ENCODE assay signal across 2 cellular contexts in genomic region chr18:56873441-56874140, GRCh38.
TF ChIP-seq lines count a peak whose summit lies in the region.

No MANE protein-coding gene starts in this region.

TF ChIP-seq in GM23338, 12 proteins besides CTCF, POLR2A, EP300 and RAD21 (continued from another document):
- TF ChIP-seq ETS1 (IDR thresholded peaks at IDR 0.05) = peak; percentile 82

TF ChIP-seq in H1, 55 proteins besides CTCF, POLR2A, EP300 and RAD21 (continued from another document):
- TF ChIP-seq ATF2 (IDR thresholded peaks at IDR 0.05; ENCODE audit: low read length) (peak; percentile 49; the same call in 1 of the 2 replicates), TEAD4 (IDR thresholded peaks at IDR 0.05; ENCODE audit: low read depth, low read length) (no peak), SP2 (IDR thresholded peaks at IDR 0.05; ENCODE audit: low read length) (no peak), SP1 (IDR thresholded peaks at IDR 0.05; ENCODE audit: low read depth, low read length) (peak; percentile 92), POU5F1 (IDR thresholded peaks at IDR 0.05; ENCODE audit: low read depth, low read length) (peak; percentile 92), TAF1 (IDR thresholded peaks at IDR 0.05; ENCODE audit: low read depth, low read length) (peak; percentile 43; the same call in 1 of the 2 replicates), EGR1 (IDR thresholded peaks at IDR 0.05; ENCODE audit: borderline replicate concordance, low read depth, low read length) (peak; percentile 19; the same call in 1 of the 2 replicates), BCL11A (IDR thresholded peaks at IDR 0.05; ENCODE audit: low read depth in 2 of 2, low read length in 2 of 2) (peak in 1 of 2 experiments; percentile 64), SIN3A (conservative IDR thresholded peaks at IDR 0.05 in 1 of 2, IDR thresholded peaks at IDR 0.05 in 1 of 2; ENCODE audit: low read depth in 1 of 2, low read length in 2 of 2) (0 out of 4 replicates have a peak, but pooled peaks of 1 of the 2 experiments have one; percentile 46), RBBP5 (IDR thresholded peaks at IDR 0.05; ENCODE audit: borderline replicate concordance, low read depth, low read length) (peak; percentile 74; the same call in 1 of the 2 replicates), BRCA1 (IDR thresholded peaks at IDR 0.05; ENCODE audit: low read depth, low read length) (no peak), TCF12 (IDR thresholded peaks at IDR 0.05; ENCODE audit: low read depth, low read length) (0 out of 2 replicates have a peak, but pooled peaks have one; percentile 53), CBX5 (IDR thresholded peaks at IDR 0.05; ENCODE audit: low read depth, low read length) (no peak), USF2 (IDR thresholded peaks at IDR 0.05; ENCODE audit: low read length) (peak; percentile 73; the same call in 1 of the 2 replicates), CHD7 (IDR thresholded peaks at IDR 0.05; ENCODE audit: insufficient replicate concordance, low read length) (peak; percentile 68), POLR2AphosphoS5 (IDR thresholded peaks at IDR 0.05; ENCODE audit: low read depth, low read length) (0 out of 2 replicates have a peak, but pooled peaks have one; percentile 19), NANOG (IDR thresholded peaks at IDR 0.05; ENCODE audit: insufficient read depth, low read depth, low read length, poor library complexity, severe bottlenecking) (peak; percentile 65), HDAC6 (IDR thresholded peaks at IDR 0.05; ENCODE audit: low read depth, low read length) (no peak), YY1 (IDR thresholded peaks at IDR 0.05; ENCODE audit: low read depth, low read length) (peak; percentile 75; the same call in 1 of the 2 replicates), ASH2L (IDR thresholded peaks at IDR 0.05; ENCODE audit: low read length) (peak; percentile 79), HDAC2 (IDR thresholded peaks at IDR 0.05; ENCODE audit: borderline replicate concordance in 1 of 2, low read depth in 2 of 2, low read length in 2 of 2) (0 out of 4 replicates have a peak, but pooled peaks have one; percentile 39 to 55)
